1 cellular context compared by ENCODE assay signal in genomic region chr15:31236184-31237041, GRCh38.
TF ChIP-seq lines count a peak whose summit lies in the region.

No MANE protein-coding gene starts in this region.

TF ChIP-seq in A549, 52 proteins besides CTCF, POLR2A, EP300 and RAD21 (continued from another document):
- TF ChIP-seq PBX3 (IDR thresholded peaks at IDR 0.05) = no peak
- no peak for TF ChIP-seq ELK1 (IDR thresholded peaks at IDR 0.05; ENCODE audit: low read depth, low read length)
- TF ChIP-seq TP53 (CRISPR knock-in tag; IDR thresholded peaks at IDR 0.05) = no peak
- TF ChIP-seq POLR2AphosphoS2 (conservative IDR thresholded peaks at IDR 0.05; ENCODE audit: low read length) = no peak
- no peak for TF ChIP-seq RFX5 (IDR thresholded peaks at IDR 0.05)
- TF ChIP-seq PHF8 (IDR thresholded peaks at IDR 0.05; ENCODE audit: borderline replicate concordance, low read depth) = no peak
- TF ChIP-seq RNF2 (IDR thresholded peaks at IDR 0.05; ENCODE audit: borderline replicate concordance, low read depth) = no peak
- no peak for TF ChIP-seq NPAS2 (CRISPR knock-in tag; IDR thresholded peaks at IDR 0.05; ENCODE audit: borderline replicate concordance)
- TF ChIP-seq BHLHE40 (IDR thresholded peaks at IDR 0.05; ENCODE audit: low read depth, low read length) = no peak
- TF ChIP-seq HES2 (IDR thresholded peaks at IDR 0.05) = no peak
- no peak for TF ChIP-seq HOXB13 (CRISPR knock-in tag; IDR thresholded peaks at IDR 0.05; ENCODE audit: low read depth)
- no peak for TF ChIP-seq CBX2 (IDR thresholded peaks at IDR 0.05; ENCODE audit: borderline replicate concordance, low read depth)
- TF ChIP-seq GATA3 (IDR thresholded peaks at IDR 0.05; ENCODE audit: borderline replicate concordance) = no peak
- no peak for TF ChIP-seq EHF (CRISPR knock-in tag; IDR thresholded peaks at IDR 0.05)
- no peak for TF ChIP-seq MYC (IDR thresholded peaks at IDR 0.05; ENCODE audit: borderline replicate concordance, low read length)
- no peak for TF ChIP-seq CHD2 (IDR thresholded peaks at IDR 0.05; ENCODE audit: low read length, partially characterized antibody)
- no peak for TF ChIP-seq HMGXB4 (CRISPR knock-in tag; IDR thresholded peaks at IDR 0.05; ENCODE audit: borderline replicate concordance)
- TF ChIP-seq ZFP36 (IDR thresholded peaks at IDR 0.05; ENCODE audit: borderline replicate concordance, partially characterized antibody) = no peak
- no peak for TF ChIP-seq USF2 (IDR thresholded peaks at IDR 0.05)
- TF ChIP-seq RARB (CRISPR knock-in tag; IDR thresholded peaks at IDR 0.05) = no peak
- TF ChIP-seq ZNF302 (CRISPR knock-in tag; IDR thresholded peaks at IDR 0.05) = no peak
